13 cellular contexts compared by ENCODE assay signal in genomic region chr17:32516450-32516849, GRCh38. TPM values are rescaled to one million over a fixed set of nuclear protein-coding genes. Genes with fewer than 3 reads are reported as not detected.
DNase-seq lines count a peak whose midpoint lies in the region; ATAC-seq and TF ChIP-seq lines count a peak whose summit lies in the region.
"Had no signal": no experiment of that assay in that cellular context is flagged by ENCODE, and none has a peak within 500 bp of the region (broad histone marks: within the 10 kb centered on the region; RNA-seq: fewer than 3 reads in every experiment).

No MANE protein-coding gene starts in this region.

- ATAC-seq in GM21619 (IDR thresholded peaks at IDR 0.05; ENCODE audit: unreplicated experiment) (no peak), HG02981 (IDR thresholded peaks at IDR 0.05; ENCODE audit: unreplicated experiment) (no peak)
- ATAC-seq: body of pancreas, esophagus mucosa had no signal

- H3K27me3 Mint-ChIP-seq in CD8-positive, alpha-beta memory T cell = no peaks in the 10 kb centered on the region

- no peak for TF ChIP-seq POLR2A in vagina (IDR thresholded peaks at IDR 0.05)

- POLR2A ChIA-PET in CD8-positive, alpha-beta memory T cell (lab: Charles Lee) = no interaction called here

- no peaks in the 10 kb centered on the region for H3K36me3 ChIP-seq in CD8-positive, alpha-beta memory T cell (ENCODE audit: insufficient read depth, low read length)
- H3K36me3 ChIP-seq in H7 (replicated peaks; ENCODE audit: control insufficient read depth, insufficient read depth, low read length) (no peaks in the 10 kb centered on the region), vagina (no peaks in the 10 kb centered on the region)

- peaks cover 0 to 1% (median 0%) of the 10 kb centered on the region in 3 donors for H3K36me3 Mint-ChIP-seq in CD8-positive, alpha-beta memory T cell

- H3K9me3 ChIP-seq in CD8-positive, alpha-beta memory T cell (ENCODE audit: low read length) = no peaks in the 10 kb centered on the region
- no peaks in the 10 kb centered on the region for H3K9me3 ChIP-seq in vagina
- H3K9me3 ChIP-seq: body of pancreas, testis had no signal

- DNase-seq in CD8-positive, alpha-beta memory T cell = no peak
- DNase-seq in H7 (peak; percentile 50), NCI-H748 treated with DMSO at 0.1 percent for 48 hours (lab: John Stamatoyannopoulos, UW) (peak; percentile 77), GM03348 (ENCODE audit: low spot score) (no peak), vagina (ENCODE audit: extremely low spot score in 2 of 2) (no peak)
- DNase-seq: activated CD8-positive, alpha-beta memory T cell treated with anti-CD3 and anti-CD28 coated beads, Interleukin-2, amount 50 U/mL, for 4 hours; body of pancreas; testis had no signal

- CTCF ChIA-PET in CD8-positive, alpha-beta memory T cell (lab: Charles Lee) = interaction anchor here (1.2 to 1.4 kb wide), 2 partner anchors 12 to 32 kb away, joined by 4 to 5 read pairs; no protein-coding TSS in a partner anchor

- no peaks in the 10 kb centered on the region for H3K9me3 Mint-ChIP-seq in CD8-positive, alpha-beta memory T cell

- H3K4me1 Mint-ChIP-seq in CD8-positive, alpha-beta memory T cell = peaks cover 49 to 63% (median 50%) of the 10 kb centered on the region in 3 donors

- H3K4me3 ChIP-seq in CD8-positive, alpha-beta memory T cell (ENCODE audit: low read length) = no peak overlapping the region
- H3K4me3 ChIP-seq in H7 (ENCODE audit: insufficient read depth, low read depth, low read length) (no peak overlapping the region), vagina (no peak overlapping the region)
- H3K4me3 ChIP-seq: body of pancreas, testis had no signal

- H3K27ac ChIP-seq in CD8-positive, alpha-beta memory T cell (ENCODE audit: low read depth, low read length) = no peak overlapping the region
- H3K27ac ChIP-seq in layer of hippocampus (ENCODE audit: low read depth, low read length) (peak overlapping the region; percentile 31), vagina (no peak overlapping the region)
- H3K27ac ChIP-seq: body of pancreas, parathyroid adenoma, testis had no signal

- peak overlapping the region in 1 of 7 donors; percentile 66 for H3K4me3 Mint-ChIP-seq in CD8-positive, alpha-beta memory T cell

- peak overlapping the region in 5 of 8 donors; percentile 63 to 96 (median 82) for H3K27ac Mint-ChIP-seq in CD8-positive, alpha-beta memory T cell

- H3K4me1 ChIP-seq in CD8-positive, alpha-beta memory T cell (ENCODE audit: insufficient read depth, low read length) = peaks cover 55% of the 10 kb centered on the region
- peaks cover 15% of the 10 kb centered on the region for H3K4me1 ChIP-seq in vagina

- H3K27me3 ChIP-seq in CD8-positive, alpha-beta memory T cell (ENCODE audit: insufficient read depth, low read length, poor library complexity, severe bottlenecking) = no peaks in the 10 kb centered on the region
- no peaks in the 10 kb centered on the region for H3K27me3 ChIP-seq in H7 (ENCODE audit: control insufficient read depth, insufficient read depth, low read length)
- H3K27me3 ChIP-seq in layer of hippocampus (ENCODE audit: control insufficient read depth, insufficient read depth, low read length) = no peaks in the 10 kb centered on the region
- no peaks in the 10 kb centered on the region for H3K27me3 ChIP-seq in vagina
- H3K27me3 ChIP-seq: body of pancreas, testis had no signal

- TF ChIP-seq CTCF in vagina (IDR thresholded peaks at IDR 0.05) = no peak

- intact Hi-C loops in vagina (cut with DNase I) = no loop called here

RNA-seq across cellular contexts. Expression of gene CDK5R1, which starts 29.7 kb away (rescaled TPM):
- total RNA-seq in CD8-positive, alpha-beta memory T cell = 1 to 10 TPM; 6.8 to 7.0 TPM
- 6.0 TPM for polyA plus RNA-seq in CD8-positive, alpha-beta memory T cell
- 9.9 and 10.5 TPM in 2 replicates for total RNA-seq in H7 (2014; rRNA removed; shearing (Covaris generic))
- total RNA-seq in vagina = 4.9 TPM

Comparison
In these comparisons a context has a peak if more than half of its experiments do, and no peak if none do; other contexts are left out.
1. DNase-seq: peak in H7 (single experiment) and NCI-H748 treated with DMSO at 0.1 percent for 48 hours (single experiment); none in CD8-positive, alpha-beta memory T cell (0 of 5), GM03348 (single experiment) and vagina (0 of 2).